Comparison of ENCODE assay signal across 29 cellular contexts in the genomic region with DNA sequence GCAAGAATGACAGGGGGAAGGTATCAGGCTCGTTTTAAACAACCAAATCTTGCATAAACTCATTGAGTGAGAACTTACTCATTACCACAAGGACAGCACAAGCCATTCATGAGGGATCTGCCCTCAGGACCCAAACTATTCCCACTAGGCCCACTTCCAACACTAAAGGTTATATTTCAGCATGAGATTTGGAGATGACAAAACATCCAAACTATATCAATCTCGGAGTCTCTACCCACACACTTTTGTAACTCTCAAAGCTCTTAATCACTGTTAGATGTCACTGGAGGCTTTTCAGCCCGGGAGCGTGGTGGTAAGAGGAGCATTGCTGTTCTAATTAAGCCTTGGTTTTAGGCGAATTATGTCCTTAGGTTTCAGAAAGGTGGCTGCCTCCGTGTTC.
"Had no signal": no experiment of that assay in that cellular context is flagged by ENCODE, and none has a peak within 500 bp of the region (broad histone marks: within the 10 kb centered on the region; RNA-seq: fewer than 3 reads in every experiment).

No MANE protein-coding gene starts in this region.

- H3K27ac ChIP-seq: breast epithelium, thyroid gland, upper lobe of left lung, vagina, VCaP had no signal

- FAIRE-seq: endothelial cell of umbilical vein, small intestine, TTC549 had no signal

- H3K36me3 Mint-ChIP-seq: activated naive CD4-positive, alpha-beta T cell treated with anti-CD3 and anti-CD28 coated beads, Interleukin-2, amount 10 ng/mL, durations not matched to agents 7 days and 5 days; activated naive CD8-positive, alpha-beta T cell treated with anti-CD3 and anti-CD28 coated beads, Interleukin-2, amount 10 ng/mL, durations not matched to agents 7 days and 5 days; naive thymus-derived CD4-positive, alpha-beta T cell; stimulated activated memory B cell treated with anti-CD40 and anti-IgM and Interleukin-4, amounts not matched to agents 10 μg/mL and 1 μg/mL and 100 μg/mL, for 72 hours had no signal

- H3K4me3 ChIP-seq: breast epithelium, thyroid gland, upper lobe of left lung, vagina had no signal

- H3K27me3 ChIP-seq: breast epithelium, thyroid gland, upper lobe of left lung, vagina had no signal

- ATAC-seq: naive thymus-derived CD4-positive, alpha-beta T cell; sciatic nerve; stimulated activated naive CD8-positive, alpha-beta T cell treated with anti-CD3 and anti-CD28 coated beads, Interleukin-15, amount 100 ng/mL, for 72 hours had no signal

- H3K4me3 Mint-ChIP-seq: activated naive CD4-positive, alpha-beta T cell treated with anti-CD3 and anti-CD28 coated beads, Interleukin-2, amount 10 ng/mL, durations not matched to agents 7 days and 5 days; activated naive CD8-positive, alpha-beta T cell treated with anti-CD3 and anti-CD28 coated beads, Interleukin-2, amount 10 ng/mL, durations not matched to agents 7 days and 5 days; mesothelial cell of epicardium; naive thymus-derived CD4-positive, alpha-beta T cell; neural crest cell; stimulated activated memory B cell treated with anti-CD40 and anti-IgM and Interleukin-4, amounts not matched to agents 10 μg/mL and 1 μg/mL and 100 μg/mL, for 72 hours; stimulated activated naive CD8-positive, alpha-beta T cell treated with anti-CD3 and anti-CD28 coated beads, Interleukin-15, amount 100 ng/mL, for 72 hours; T-helper 1 cell treated with Interleukin-12 subunit alpha and Interleukin-12 subunit beta and Interleukin-4 antibody, amounts not matched to agents 30 μg/mL and 1 μg/mL, for 36 hours had no signal

- H3K27me3 Mint-ChIP-seq: activated naive CD4-positive, alpha-beta T cell treated with anti-CD3 and anti-CD28 coated beads, Interleukin-2, amount 10 ng/mL, durations not matched to agents 7 days and 5 days; activated naive CD8-positive, alpha-beta T cell treated with anti-CD3 and anti-CD28 coated beads, Interleukin-2, amount 10 ng/mL, durations not matched to agents 7 days and 5 days; naive thymus-derived CD4-positive, alpha-beta T cell; stimulated activated memory B cell treated with anti-CD40 and anti-IgM and Interleukin-4, amounts not matched to agents 10 μg/mL and 1 μg/mL and 100 μg/mL, for 72 hours; stimulated activated naive CD8-positive, alpha-beta T cell treated with anti-CD3 and anti-CD28 coated beads, Interleukin-15, amount 100 ng/mL, for 72 hours had no signal

- DNase-seq: activated CD4-positive, alpha-beta T cell treated with anti-CD3 and anti-CD28 coated beads for 4 hours; activated CD4-positive, alpha-beta T cell treated with anti-CD3 and anti-CD28 coated beads, Interleukin-2, amount 50 U/mL, for 4 hours; activated gamma-delta T cell; activated naive CD4-positive, alpha-beta T cell treated with anti-CD3 and anti-CD28 coated beads, Interleukin-2, amount 10 ng/mL, durations not matched to agents 7 days and 5 days; activated naive CD8-positive, alpha-beta T cell treated with anti-CD3 and anti-CD28 coated beads, Interleukin-2, amount 10 ng/mL, durations not matched to agents 7 days and 5 days; amniotic stem cell; central memory CD4-positive, alpha-beta T cell; hippocampal formation; naive thymus-derived CD4-positive, alpha-beta T cell; occipital lobe; posterior cingulate gyrus; small intestine; stimulated activated CD4-positive, alpha-beta T cell treated with anti-CD3 and anti-CD28 coated beads, Interleukin-1b, Interleukin-23, amount 100 ng/mL, for 48 hours; stimulated activated CD4-positive, alpha-beta T cell treated with anti-CD3 and anti-CD28 coated beads, Interleukin-4, amount 100 ng/mL, for 4 hours; stimulated activated CD8-positive, alpha-beta memory T cell treated with anti-CD3 and anti-CD28 coated beads, Interleukin-4, amount 100 ng/mL, for 48 hours; stimulated activated naive CD8-positive, alpha-beta T cell treated with anti-CD3 and anti-CD28 coated beads, Interleukin-15, amount 100 ng/mL, for 72 hours; T-helper 9 cell; thyroid gland; upper lobe of left lung had no signal

- H3K27ac Mint-ChIP-seq: activated naive CD4-positive, alpha-beta T cell treated with anti-CD3 and anti-CD28 coated beads, Interleukin-2, amount 10 ng/mL, durations not matched to agents 7 days and 5 days; activated naive CD8-positive, alpha-beta T cell treated with anti-CD3 and anti-CD28 coated beads, Interleukin-2, amount 10 ng/mL, durations not matched to agents 7 days and 5 days; mesothelial cell of epicardium; naive thymus-derived CD4-positive, alpha-beta T cell; stimulated activated memory B cell treated with anti-CD40 and anti-IgM and Interleukin-4, amounts not matched to agents 10 μg/mL and 1 μg/mL and 100 μg/mL, for 72 hours; stimulated activated naive CD8-positive, alpha-beta T cell treated with anti-CD3 and anti-CD28 coated beads, Interleukin-15, amount 100 ng/mL, for 72 hours; T-helper 1 cell treated with Interleukin-12 subunit alpha and Interleukin-12 subunit beta and Interleukin-4 antibody, amounts not matched to agents 30 μg/mL and 1 μg/mL, for 36 hours had no signal

- H3K9me3 ChIP-seq: thyroid gland, upper lobe of left lung, vagina had no signal

- H3K4me1 ChIP-seq: breast epithelium, thyroid gland, upper lobe of left lung, vagina had no signal

- H3K4me1 Mint-ChIP-seq: activated naive CD4-positive, alpha-beta T cell treated with anti-CD3 and anti-CD28 coated beads, Interleukin-2, amount 10 ng/mL, durations not matched to agents 7 days and 5 days; activated naive CD8-positive, alpha-beta T cell treated with anti-CD3 and anti-CD28 coated beads, Interleukin-2, amount 10 ng/mL, durations not matched to agents 7 days and 5 days; naive thymus-derived CD4-positive, alpha-beta T cell; stimulated activated memory B cell treated with anti-CD40 and anti-IgM and Interleukin-4, amounts not matched to agents 10 μg/mL and 1 μg/mL and 100 μg/mL, for 72 hours; stimulated activated naive CD8-positive, alpha-beta T cell treated with anti-CD3 and anti-CD28 coated beads, Interleukin-15, amount 100 ng/mL, for 72 hours had no signal

- H3K36me3 ChIP-seq: breast epithelium, thyroid gland, upper lobe of left lung, vagina had no signal
